Comparison of ENCODE assay signal across 8 cellular contexts in genomic region chr12:19129486-19130223, GRCh38. TPM values are rescaled to one million over a fixed set of nuclear protein-coding genes. Genes with fewer than 3 reads are reported as not detected.
DNase-seq lines count a peak whose midpoint lies in the region; ATAC-seq and TF ChIP-seq lines count a peak whose summit lies in the region.

Gene PLEKHA5 (plus strand): TSS chr12:19129733. CDS start chr12:19129800, 67 bp downstream.

- no peak for ATAC-seq in GM18861 (IDR thresholded peaks at IDR 0.05; ENCODE audit: unreplicated experiment)

- in situ Hi-C loops in Caki2 (cut with HindIII; ENCODE audit: low pct_unique_long_range_greater_than_20kb, low sequenced_read_pairs), result no loop called here

- DNase-seq in Caki2 (ENCODE audit: low read depth), result peak; percentile 56
- DNase-seq in HCEC 1CT, result peak; percentile 71
- DNase-seq in NCI-H524 (lab: John Stamatoyannopoulos, UW), result peak; percentile 41 to 65
- peak; percentile 33 for DNase-seq in activated T-cell treated with anti-CD3 and anti-CD28 coated beads for 48 hours (ENCODE audit: low read depth)
- DNase-seq in erythroblast (lab: John Stamatoyannopoulos, UW), result peak; percentile 69
- peak; percentile 48 for DNase-seq in midbrain (lab: John Stamatoyannopoulos, UW)
- DNase-seq in stimulated activated naive CD4-positive, alpha-beta T cell treated with Interleukin-2 at 50 U/mL for 16 hours (lab: John Stamatoyannopoulos, UW), result peak; percentile 26

- no peak for TF ChIP-seq POLR2A in erythroblast (IDR thresholded peaks at IDR 0.05; ENCODE audit: low read length)

RNA-seq across cellular contexts. Expression of gene PLEKHA5, which starts in this region (rescaled TPM):
- total RNA-seq in Caki2 (2014; rRNA removed; shearing (Covaris generic); ENCODE audit: low replicate concordance), result 12.6 and 15.7 TPM in 2 replicates
